1 cellular context compared by ENCODE assay signal in genomic region chr13:73304442-73304841, GRCh38.
TF ChIP-seq lines count a peak whose summit lies in the region.

No MANE protein-coding gene starts in this region.

TF ChIP-seq in GM23338, 12 proteins besides CTCF, POLR2A, EP300 and RAD21 (continued from another document):
- TF ChIP-seq JUNB (IDR thresholded peaks at IDR 0.05; ENCODE audit: unreplicated experiment): no peak
- no peak for TF ChIP-seq ZNF114 (CRISPR knock-in tag; IDR thresholded peaks at IDR 0.05)
- no peak for TF ChIP-seq EZH2phosphoT487 (IDR thresholded peaks at IDR 0.05; ENCODE audit: unreplicated experiment)
- no peak for TF ChIP-seq NANOG (IDR thresholded peaks at IDR 0.05; ENCODE audit: borderline replicate concordance)
- TF ChIP-seq ZNF462 (CRISPR knock-in tag; IDR thresholded peaks at IDR 0.05): no peak
- TF ChIP-seq ETS1 (IDR thresholded peaks at IDR 0.05): no peak
- TF ChIP-seq STAT1 (IDR thresholded peaks at IDR 0.05; ENCODE audit: unreplicated experiment): no peak
- no peak for TF ChIP-seq ZNF331 (CRISPR knock-in tag; IDR thresholded peaks at IDR 0.05; ENCODE audit: low read depth)
- no peak for TF ChIP-seq EZH2 (IDR thresholded peaks at IDR 0.05; ENCODE audit: low read depth, unreplicated experiment)
- TF ChIP-seq POLR2AphosphoS5 (IDR thresholded peaks at IDR 0.05; ENCODE audit: low read depth): no peak
- TF ChIP-seq REST (IDR thresholded peaks at IDR 0.05; ENCODE audit: unreplicated experiment): no peak
